Comparison of ENCODE assay signal across 27 cellular contexts in the genomic region with DNA sequence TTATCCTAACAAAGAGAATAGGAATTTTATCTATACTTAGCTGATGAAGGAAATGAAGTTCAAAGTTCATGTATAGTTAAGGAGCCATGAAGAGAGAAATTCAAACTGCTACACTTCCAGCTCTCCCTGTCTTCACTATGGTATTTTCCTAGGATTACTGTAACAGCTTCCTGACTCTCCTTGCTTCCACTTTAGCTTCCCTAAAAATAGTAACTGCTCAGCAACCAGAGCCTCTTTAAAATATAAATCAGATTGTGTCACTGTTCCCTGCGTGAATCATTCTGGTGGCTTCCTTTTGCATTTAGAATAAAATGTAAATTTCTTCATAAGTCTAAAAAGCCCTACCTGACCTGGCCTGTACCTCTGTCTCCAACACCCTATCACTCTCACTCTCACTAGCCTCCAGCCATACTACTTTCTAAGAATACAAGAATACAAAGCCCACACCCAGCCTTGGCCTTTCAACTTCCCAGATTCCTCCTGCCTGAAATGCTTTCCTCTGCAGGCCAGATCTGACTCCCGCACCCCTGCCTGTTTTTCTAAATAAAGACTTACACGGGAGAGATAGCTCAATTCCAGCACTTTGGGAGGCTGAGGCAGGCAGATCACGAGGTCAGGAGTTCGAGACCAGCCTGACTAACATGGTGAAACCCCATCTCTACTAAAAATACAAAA. TPM values are rescaled to one million over a fixed set of nuclear protein-coding genes. Genes with fewer than 3 reads are reported as not detected.
DNase-seq lines count a peak whose midpoint lies in the region; ATAC-seq, FAIRE-seq and TF ChIP-seq lines count a peak whose summit lies in the region.
"Had no signal": no experiment of that assay in that cellular context is flagged by ENCODE, and none has a peak within 500 bp of the region (broad histone marks: within the 10 kb centered on the region; RNA-seq: fewer than 3 reads in every experiment).

No MANE protein-coding gene starts in this region.

- H3K36me3 ChIP-seq in endothelial cell of umbilical vein (ENCODE audit: control insufficient read depth in 2 of 2, extremely low read depth in 1 of 2, insufficient read depth in 2 of 2, low read length in 2 of 2) (no peaks in the 10 kb centered on the region), osteoblast (ENCODE audit: insufficient read depth, low read length) (no peaks in the 10 kb centered on the region), adrenal gland (replicated peaks in 1 of 2) (no peaks in the 10 kb centered on the region), psoas muscle (ENCODE audit: insufficient read depth in 1 of 2, low read depth in 1 of 2) (no peaks in the 10 kb centered on the region)
- H3K36me3 ChIP-seq: esophagus squamous epithelium, gastroesophageal sphincter, lower lobe of right lung, SJCRH30 had no signal

- FAIRE-seq in endothelial cell of umbilical vein (lab: Jason Lieb, UNC) = peak; percentile 66

- intact Hi-C loops in endothelial cell of umbilical vein (cut with micrococcal nuclease) = loop anchor here (2.0 to 5.0 kb wide), 3 partner anchors 258 to 452 kb away; no protein-coding TSS in a partner anchor
- intact Hi-C loops in adrenal gland (cut with DNase I) = no loop called here
- intact Hi-C loops in psoas muscle (cut with DNase I) = loop anchor here in 1 of 2 donors (5.0 kb wide), 1 partner anchor 353 kb away; no protein-coding TSS in a partner anchor

- H3K4me3 ChIP-seq in endothelial cell of umbilical vein (replicated peaks in 1 of 3; ENCODE audit: insufficient read depth in 1 of 3, low read depth in 1 of 3, low read length in 3 of 3) (no peak overlapping the region), osteoblast (ENCODE audit: insufficient read depth, low read length) (no peak overlapping the region), adrenal gland (no peak overlapping the region), psoas muscle (no peak overlapping the region)
- H3K4me3 ChIP-seq: esophagus squamous epithelium, gastroesophageal sphincter, lower lobe of right lung, SJCRH30, testis had no signal

- ATAC-seq in GM18873 (IDR thresholded peaks at IDR 0.05; ENCODE audit: low FRiP score, unreplicated experiment) (no peak), psoas muscle (no peak)
- ATAC-seq: activated CD4-positive, CD25-positive, alpha-beta regulatory T cell treated with anti-CD3 and anti-CD28 coated beads, Interleukin-2, amount 50 U/mL, for 24 hours; gastroesophageal sphincter; lower lobe of right lung; Panc1 had no signal

- H3K9me3 ChIP-seq in endothelial cell of umbilical vein (replicated peaks; ENCODE audit: control insufficient read depth, insufficient read depth, low read length) (no peaks in the 10 kb centered on the region), osteoblast (ENCODE audit: low read depth, low read length) (no peaks in the 10 kb centered on the region), adrenal gland (replicated peaks in 1 of 3) (no peaks in the 10 kb centered on the region), psoas muscle (no peaks in the 10 kb centered on the region)
- H3K9me3 ChIP-seq: esophagus squamous epithelium, gastroesophageal sphincter, lower lobe of right lung, SJCRH30, testis had no signal

- POLR2A ChIA-PET in endothelial cell of umbilical vein (lab: Charles Lee) = interaction anchor here (0.6 kb wide), 1 partner anchor 52 kb away, joined by 3 read pairs; no protein-coding TSS in a partner anchor

- peak overlapping the region; percentile 84 for H3K4me2 ChIP-seq in endothelial cell of umbilical vein (ENCODE audit: insufficient read depth, low read length)
- H3K4me2 ChIP-seq in osteoblast (ENCODE audit: insufficient read depth, low read length) = no peak overlapping the region

- H3K27me3 ChIP-seq in endothelial cell of umbilical vein (ENCODE audit: control insufficient read depth in 2 of 2, insufficient read depth in 2 of 2, low read length in 2 of 2) (no peaks in the 10 kb centered on the region), osteoblast (ENCODE audit: insufficient read depth, low read length) (no peaks in the 10 kb centered on the region), adrenal gland (no peaks in the 10 kb centered on the region), psoas muscle (ENCODE audit: insufficient read depth in 3 of 3, low read length in 2 of 3) (no peaks in the 10 kb centered on the region)
- H3K27me3 ChIP-seq: esophagus squamous epithelium, gastroesophageal sphincter, SJCRH30, testis had no signal

- H3K79me2 ChIP-seq in endothelial cell of umbilical vein (ENCODE audit: control insufficient read depth, insufficient read depth, low read length) (no peaks in the 10 kb centered on the region), osteoblast (ENCODE audit: insufficient read depth, low read length) (no peaks in the 10 kb centered on the region)

- TF ChIP-seq POLR2A in endothelial cell of umbilical vein (IDR thresholded peaks at IDR 0.05; ENCODE audit: low read depth, low read length) (peak; percentile 25), adrenal gland (IDR thresholded peaks at IDR 0.05) (no peak)

- DNase-seq in GM04504 (ENCODE audit: low read depth) (peak; percentile 4), HT1080 (ENCODE audit: low read depth) (peak; percentile 50), endothelial cell of umbilical vein (ENCODE audit: low read depth, low spot score) (peak; percentile 79), osteoblast (ENCODE audit: insufficient read length, low spot score, missing footprints) (no peak), adrenal gland (no peak), psoas muscle (no peak)
- DNase-seq: activated CD4-positive, alpha-beta T cell treated with anti-CD3 and anti-CD28 coated beads, Interleukin-2, amount 50 U/mL, for 48 hours; activated CD8-positive, alpha-beta memory T cell treated with anti-CD3 and anti-CD28 coated beads, Interleukin-2, amount 50 U/mL, for 48 hours; activated naive CD4-positive, alpha-beta T cell treated with anti-CD3 and anti-CD28 coated beads, Interleukin-2, amount 50 U/mL, for 16 hours; Calu3; esophagus squamous epithelium; GOT3; hypothalamus; lower lobe of right lung; NCI-H2029; NCI-H526; SJCRH30; stimulated activated naive CD4-positive, alpha-beta T cell treated with Interleukin-2 at 50 U/mL for 16 hours; T-helper 1 cell; testis had no signal

- peak overlapping the region; percentile 78 for H3K27ac ChIP-seq in endothelial cell of umbilical vein (ENCODE audit: insufficient read depth, low read depth, low read length)
- H3K27ac ChIP-seq in osteoblast (ENCODE audit: low read depth, low read length) = peak overlapping the region; percentile 27
- peak overlapping the region in 1 of 5 donors; percentile 34 for H3K27ac ChIP-seq in adrenal gland
- H3K27ac ChIP-seq in psoas muscle = no peak overlapping the region
- H3K27ac ChIP-seq: esophagus squamous epithelium, gastroesophageal sphincter, lower lobe of right lung, SJCRH30, testis had no signal

- dilution Hi-C loops in endothelial cell of umbilical vein (cut with MboI; ENCODE audit: extremely low pct_ligation_motif_present, low sequenced_read_pairs) = no loop called here

- TF ChIP-seq CTCF in endothelial cell of umbilical vein (IDR thresholded peaks at IDR 0.05; ENCODE audit: extremely low read depth in 1 of 2, insufficient read depth in 1 of 2, low read depth in 1 of 2, low read length in 2 of 2) = no peak
- no peak for TF ChIP-seq CTCF in osteoblast (IDR thresholded peaks at IDR 0.05; ENCODE audit: extremely low read depth, low read depth, low read length)
- no peak for TF ChIP-seq CTCF in adrenal gland (IDR thresholded peaks at IDR 0.05)
- TF ChIP-seq CTCF in psoas muscle (IDR thresholded peaks at IDR 0.05) = no peak

- BruUV-seq in endothelial cell of umbilical vein (replicated peaks; lab: Mats Ljungman, UMichigan) = TSS peak; percentile 35

- CTCF ChIA-PET in endothelial cell of umbilical vein (lab: Charles Lee) = interaction anchor here (0.7 to 1.1 kb wide), 7 partner anchors 14 to 320 kb away, joined by 3 to 5 read pairs (median 3); no protein-coding TSS in a partner anchor

- no peaks in the 10 kb centered on the region for H3K9me1 ChIP-seq in endothelial cell of umbilical vein (replicated peaks; ENCODE audit: control insufficient read depth, extremely low read depth, insufficient read depth, low read length)

- 41 to 50% (median 44%) methylated on average over 5 of the region's 5 CpGs for WGBS in adrenal gland, 4 donors
- 50 to 55% (median 54%) methylated on average over 5 of the region's 5 CpGs for WGBS in psoas muscle, 3 donors

- peak overlapping the region; percentile 54 for H3K9ac ChIP-seq in endothelial cell of umbilical vein (replicated peaks; ENCODE audit: extremely low read depth, insufficient read depth, low read length)

- no peaks in the 10 kb centered on the region for H4K20me1 ChIP-seq in endothelial cell of umbilical vein (replicated peaks; ENCODE audit: control insufficient read depth, extremely low read depth, insufficient read depth, low read length)
- no peaks in the 10 kb centered on the region for H4K20me1 ChIP-seq in osteoblast (ENCODE audit: insufficient read depth, low read length)

- H2AFZ ChIP-seq in endothelial cell of umbilical vein (ENCODE audit: low read depth, low read length) = peak overlapping the region; percentile 74
- no peak overlapping the region for H2AFZ ChIP-seq in osteoblast (ENCODE audit: low read length)

- peaks cover 50% of the 10 kb centered on the region for H3K4me1 ChIP-seq in endothelial cell of umbilical vein (ENCODE audit: control insufficient read depth, extremely low read depth, insufficient read depth, low read length)
- peaks cover 10% of the 10 kb centered on the region for H3K4me1 ChIP-seq in osteoblast (ENCODE audit: insufficient read depth, low read length)
- H3K4me1 ChIP-seq in adrenal gland (replicated peaks in 1 of 2) = no peaks in the 10 kb centered on the region
- H3K4me1 ChIP-seq in psoas muscle = no peaks in the 10 kb centered on the region
- H3K4me1 ChIP-seq: esophagus squamous epithelium, gastroesophageal sphincter, lower lobe of right lung, SJCRH30, testis had no signal

RNA-seq across cellular contexts. Expression of gene OR10J1, which starts 30.5 kb away (rescaled TPM):
- not detected in 2 replicates for total RNA-seq in HT1080 (2014; rRNA removed; shearing (Covaris generic))
- polyA plus RNA-seq in HT1080 (2015; cell fraction: cytosol; rRNA removed) = not detected in 2 replicates
- polyA plus RNA-seq in HT1080 (2015; cell fraction: nucleus; rRNA removed) = not detected in 2 replicates
- total RNA-seq in endothelial cell of umbilical vein (not detected in 2 replicates), osteoblast (not detected in 2 replicates), adrenal gland (not detected), psoas muscle (not detected)
- polyA plus RNA-seq in endothelial cell of umbilical vein (not detected in 2 replicates), adrenal gland (not detected), psoas muscle (not detected)
- polyA plus RNA-seq in endothelial cell of umbilical vein (2011; cell fraction: cytosol; rRNA removed) = not detected in 2 replicates
- not detected in 2 replicates for polyA plus RNA-seq in endothelial cell of umbilical vein (2011; cell fraction: nucleus; rRNA removed)
- not detected in 2 replicates for polyA plus RNA-seq in endothelial cell of umbilical vein (2012)
- not detected in 2 replicates for polyA minus RNA-seq in endothelial cell of umbilical vein
- not detected for polyA minus RNA-seq in endothelial cell of umbilical vein (2011; cell fraction: cytosol; rRNA and poly(A)+ RNA removed)
- polyA minus RNA-seq in endothelial cell of umbilical vein (2011; cell fraction: nucleus; rRNA and poly(A)+ RNA removed) = not detected in 2 replicates
- total RNA-seq: Calu3, esophagus squamous epithelium, gastroesophageal sphincter, lower lobe of right lung, M059J, progenitor cell of endocrine pancreas, SJCRH30, urinary bladder had no signal
- polyA plus RNA-seq: urinary bladder had no signal

RNA-seq across cellular contexts. Expression of gene OR10J4, which starts 38.1 kb away (rescaled TPM):
- not detected in 2 replicates for total RNA-seq in HT1080 (2014; rRNA removed; shearing (Covaris generic))
- not detected in 2 replicates for polyA plus RNA-seq in HT1080 (2015; cell fraction: cytosol; rRNA removed)
- polyA plus RNA-seq in HT1080 (2015; cell fraction: nucleus; rRNA removed) = not detected in 2 replicates
- total RNA-seq in endothelial cell of umbilical vein (not detected in 2 replicates), osteoblast (not detected in 2 replicates), adrenal gland (not detected), psoas muscle (not detected)
- polyA plus RNA-seq in endothelial cell of umbilical vein (not detected in 2 replicates), adrenal gland (not detected), psoas muscle (not detected)
- polyA plus RNA-seq in endothelial cell of umbilical vein (2011; cell fraction: cytosol; rRNA removed) = not detected in 2 replicates
- not detected in 2 replicates for polyA plus RNA-seq in endothelial cell of umbilical vein (2011; cell fraction: nucleus; rRNA removed)
- polyA plus RNA-seq in endothelial cell of umbilical vein (2012) = not detected in 2 replicates
- polyA minus RNA-seq in endothelial cell of umbilical vein = 0.41 TPM in 1 of 2 replicates, not detected in the other
- polyA minus RNA-seq in endothelial cell of umbilical vein (2011; cell fraction: cytosol; rRNA and poly(A)+ RNA removed) = not detected
- polyA minus RNA-seq in endothelial cell of umbilical vein (2011; cell fraction: nucleus; rRNA and poly(A)+ RNA removed) = not detected in 2 replicates
- total RNA-seq: Calu3, esophagus squamous epithelium, gastroesophageal sphincter, lower lobe of right lung, M059J, progenitor cell of endocrine pancreas, SJCRH30, urinary bladder had no signal
- polyA plus RNA-seq: urinary bladder had no signal

Comparison
In these comparisons a context has a peak if more than half of its experiments do, and no peak if none do; other contexts are left out.
1. DNase-seq: peak in GM04504 (single experiment), HT1080 (single experiment) and endothelial cell of umbilical vein (single experiment); none in osteoblast (single experiment), adrenal gland (0 of 7) and psoas muscle (0 of 2).